Comparison of ENCODE assay signal across 33 cellular contexts in the genomic region with DNA sequence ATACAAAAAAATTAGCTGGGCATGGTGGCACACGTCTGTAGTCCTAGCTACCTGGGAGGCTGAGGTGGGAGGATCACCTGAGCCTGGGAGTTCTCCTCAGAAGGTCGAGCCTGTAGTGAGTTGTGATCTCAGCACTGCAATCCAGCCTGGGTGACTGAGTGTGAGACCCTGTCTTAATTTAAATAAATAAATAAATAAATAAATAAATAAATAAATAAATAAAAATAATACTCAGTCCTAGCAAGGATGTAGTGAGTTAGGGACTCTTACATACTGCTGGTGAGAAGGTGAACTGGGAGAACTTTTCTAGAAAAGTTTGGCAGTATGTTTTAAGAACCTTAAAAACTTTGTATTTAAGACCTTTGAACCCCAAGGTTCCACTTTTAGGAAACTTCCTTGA.
"Had no signal": no experiment of that assay in that cellular context is flagged by ENCODE, and none has a peak within 500 bp of the region (broad histone marks: within the 10 kb centered on the region; RNA-seq: fewer than 3 reads in every experiment).

No MANE protein-coding gene starts in this region.

- DNase-seq: Karpas-422, MG63, MM.1S, MV-4-11, NCI-H1048, NCI-H1092, NCI-H1092 treated with DMSO at 0.1 percent for 48 hours, NCI-H1105, NCI-H1105 treated with DMSO at 0.1 percent for 48 hours, NCI-H1417, NCI-H1417 treated with DMSO at 0.1 percent for 48 hours, NCI-H1436, NCI-H1436 treated with DMSO at 0.1 percent for 48 hours, NCI-H146, NCI-H1694, NCI-H1694 treated with DMSO at 0.1 percent for 48 hours, NCI-H187, NCI-H187 treated with DMSO at 0.1 percent for 48 hours, NCI-H1930, NCI-H2029, NCI-H2029 treated with DMSO at 0.1 percent for 48 hours, NCI-H2081, NCI-H2081 treated with DMSO at 0.1 percent for 48 hours, NCI-H2107, NCI-H2171, NCI-H2171 treated with DMSO at 0.1 percent for 48 hours, NCI-H2227 treated with DMSO at 0.1 percent for 48 hours, NCI-H226, NCI-H345, NCI-H446, NCI-H446 treated with DMSO at 0.1 percent for 48 hours, NCI-H510A, NCI-H510A treated with DMSO at 0.1 percent for 48 hours had no signal

- H3K9me3 ChIP-seq: MG63 had no signal

- H3K4me3 ChIP-seq: MG63 had no signal

- H3K36me3 ChIP-seq: MG63 had no signal

- H3K27me3 ChIP-seq: MG63 had no signal
